Comparison of ENCODE assay signal across 27 cellular contexts in the genomic region with DNA sequence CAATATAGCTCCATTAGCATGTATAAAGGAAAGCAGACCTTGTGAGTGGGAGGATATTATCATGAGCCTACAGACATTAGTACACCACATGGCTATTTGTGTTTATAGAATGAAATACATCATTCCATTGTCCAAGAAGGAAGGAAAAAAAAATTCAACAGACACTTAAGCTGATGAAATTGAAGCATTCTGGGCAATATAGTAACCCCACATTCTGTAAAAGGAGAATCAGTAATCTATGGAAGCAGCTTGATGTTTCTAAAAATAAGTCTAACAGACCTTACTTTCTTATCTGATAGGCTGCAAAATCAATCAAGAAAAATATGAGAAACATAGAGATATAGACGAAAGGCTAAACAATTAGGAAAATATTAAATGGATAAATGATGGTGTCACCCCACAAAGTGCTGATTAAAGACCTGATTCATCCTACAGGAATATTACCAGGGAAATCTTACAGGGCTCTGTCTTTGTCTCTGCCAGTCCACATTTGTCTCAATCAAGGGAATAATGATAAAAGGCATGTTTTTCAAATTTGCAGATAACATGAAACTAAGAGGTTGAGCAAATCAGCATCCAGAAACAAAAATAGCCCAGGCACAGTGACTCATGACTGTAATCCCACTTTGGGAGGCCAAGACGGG.
"Had no signal": no experiment of that assay in that cellular context is flagged by ENCODE, and none has a peak within 500 bp of the region (broad histone marks: within the 10 kb centered on the region; RNA-seq: fewer than 3 reads in every experiment).

No MANE protein-coding gene starts in this region.

- H3K4me1 ChIP-seq: SJCRH30 had no signal

- H3K4me3 ChIP-seq: SJCRH30 had no signal

- H3K4me3 Mint-ChIP-seq: activated CD4-positive, alpha-beta memory T cell treated with anti-CD3 and anti-CD28 coated beads, Interleukin-2, amount 10 ng/mL, durations not matched to agents 7 days and 5 days; activated CD4-positive, alpha-beta T cell treated with anti-CD3 and anti-CD28 coated beads, Interleukin-2, amount 10 ng/mL, durations not matched to agents 24 days and 14 days; activated naive CD4-positive, alpha-beta T cell treated with anti-CD3 and anti-CD28 coated beads for 36 hours; activated naive CD8-positive, alpha-beta T cell treated with anti-CD3 and anti-CD28 coated beads for 36 hours; activated T-helper 17 cell treated with anti-CD3 and anti-CD28 coated beads, Interleukin-2, amount 50 U/mL, for 72 hours; IgD-negative memory B cell; T-helper 17 cell; WTC11 had no signal

- DNase-seq: activated CD4-positive, alpha-beta memory T cell treated with anti-CD3 and anti-CD28 coated beads, Interleukin-2, amount 10 ng/mL, durations not matched to agents 7 days and 5 days; activated CD4-positive, alpha-beta T cell treated with anti-CD3 and anti-CD28 coated beads for 1 hour; activated CD4-positive, alpha-beta T cell treated with anti-CD3 and anti-CD28 coated beads, Interleukin-2, amount 10 ng/mL, durations not matched to agents 24 days and 14 days; activated gamma-delta T cell; activated naive CD4-positive, alpha-beta T cell treated with anti-CD3 and anti-CD28 coated beads for 36 hours; activated naive CD8-positive, alpha-beta T cell treated with anti-CD3 and anti-CD28 coated beads for 36 hours; activated T-cell treated with anti-CD3 and anti-CD28 coated beads for 4 hours; activated T-cell treated with anti-CD3 and anti-CD28 coated beads, Interleukin-2, amount 50 U/mL, for 48 hours; anterior cingulate cortex; central memory CD4-positive, alpha-beta T cell; MM.1S; NCI-H1105 treated with DMSO at 0.1 percent for 48 hours; NCI-H1436 treated with DMSO at 0.1 percent for 48 hours; NCI-H187; NCI-H2081; NCI-H446; NCI-H524; RPMI8226; SJCRH30; T-helper 17 cell; T-helper 9 cell had no signal

- H3K9me3 ChIP-seq: SJCRH30 had no signal

- H3K9ac ChIP-seq: KMS-11 had no signal

- H3K27me3 Mint-ChIP-seq: activated CD4-positive, alpha-beta memory T cell treated with anti-CD3 and anti-CD28 coated beads, Interleukin-2, amount 10 ng/mL, durations not matched to agents 7 days and 5 days; activated naive CD8-positive, alpha-beta T cell treated with anti-CD3 and anti-CD28 coated beads for 36 hours; IgD-negative memory B cell had no signal

- ATAC-seq: activated T-helper 17 cell treated with anti-CD3 and anti-CD28 coated beads, Interleukin-2, amount 50 U/mL, for 72 hours; Panc1; Right ventricle myocardium inferior; T-helper 17 cell; WTC11 had no signal

- H3K9me3 Mint-ChIP-seq: activated CD4-positive, alpha-beta memory T cell treated with anti-CD3 and anti-CD28 coated beads, Interleukin-2, amount 10 ng/mL, durations not matched to agents 7 days and 5 days; activated CD4-positive, alpha-beta T cell treated with anti-CD3 and anti-CD28 coated beads, Interleukin-2, amount 10 ng/mL, durations not matched to agents 24 days and 14 days; activated naive CD4-positive, alpha-beta T cell treated with anti-CD3 and anti-CD28 coated beads for 36 hours; activated naive CD8-positive, alpha-beta T cell treated with anti-CD3 and anti-CD28 coated beads for 36 hours; activated T-helper 17 cell treated with anti-CD3 and anti-CD28 coated beads, Interleukin-2, amount 50 U/mL, for 72 hours; IgD-negative memory B cell; WTC11 had no signal

- H3K4me2 ChIP-seq: KMS-11 had no signal

- H3K27me3 ChIP-seq: SJCRH30 had no signal

- H3K27ac Mint-ChIP-seq: activated CD4-positive, alpha-beta memory T cell treated with anti-CD3 and anti-CD28 coated beads, Interleukin-2, amount 10 ng/mL, durations not matched to agents 7 days and 5 days; activated CD4-positive, alpha-beta T cell treated with anti-CD3 and anti-CD28 coated beads, Interleukin-2, amount 10 ng/mL, durations not matched to agents 24 days and 14 days; activated naive CD4-positive, alpha-beta T cell treated with anti-CD3 and anti-CD28 coated beads for 36 hours; activated naive CD8-positive, alpha-beta T cell treated with anti-CD3 and anti-CD28 coated beads for 36 hours; activated T-helper 17 cell treated with anti-CD3 and anti-CD28 coated beads, Interleukin-2, amount 50 U/mL, for 72 hours; IgD-negative memory B cell; T-helper 17 cell; WTC11 had no signal

- H3K4me1 Mint-ChIP-seq: activated CD4-positive, alpha-beta memory T cell treated with anti-CD3 and anti-CD28 coated beads, Interleukin-2, amount 10 ng/mL, durations not matched to agents 7 days and 5 days; activated CD4-positive, alpha-beta T cell treated with anti-CD3 and anti-CD28 coated beads, Interleukin-2, amount 10 ng/mL, durations not matched to agents 24 days and 14 days; activated naive CD8-positive, alpha-beta T cell treated with anti-CD3 and anti-CD28 coated beads for 36 hours; activated T-helper 17 cell treated with anti-CD3 and anti-CD28 coated beads, Interleukin-2, amount 50 U/mL, for 72 hours; IgD-negative memory B cell had no signal

- H3K36me3 Mint-ChIP-seq: activated naive CD8-positive, alpha-beta T cell treated with anti-CD3 and anti-CD28 coated beads for 36 hours; IgD-negative memory B cell; WTC11 had no signal

- H3K27ac ChIP-seq: KMS-11, SJCRH30 had no signal

- H3K36me3 ChIP-seq: SJCRH30 had no signal
